Comparison of ENCODE assay signal across 10 cellular contexts in the genomic region with DNA sequence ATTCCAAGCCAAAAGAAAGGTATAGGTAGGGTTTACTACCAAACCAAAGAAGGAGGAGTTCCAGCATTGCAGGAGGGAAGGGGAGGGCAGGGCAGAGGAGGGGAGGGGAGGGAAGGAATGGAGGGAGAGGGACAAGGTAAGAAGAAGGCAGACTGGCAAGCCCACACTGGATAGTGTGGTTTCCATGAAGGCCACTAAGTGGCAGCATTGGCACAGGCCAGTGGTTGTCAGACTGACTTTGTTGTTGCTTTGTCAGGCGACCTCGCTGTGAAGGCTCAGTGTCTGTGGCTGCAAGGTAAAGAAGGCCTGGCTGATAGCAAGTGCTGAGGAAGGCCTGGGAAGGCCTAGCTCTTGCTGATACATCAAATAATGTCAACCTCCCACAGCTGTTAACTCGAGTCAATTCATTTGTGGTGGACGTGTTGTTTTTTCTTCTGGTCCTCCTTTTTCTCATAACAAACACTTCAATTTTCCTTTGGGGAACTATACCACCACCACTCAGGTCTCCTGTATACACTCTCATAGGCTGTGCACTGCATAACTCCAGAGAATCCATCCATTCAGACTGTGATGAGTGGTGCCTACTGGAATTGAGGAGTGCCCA. TPM values are rescaled to one million over a fixed set of nuclear protein-coding genes. Genes with fewer than 3 reads are reported as not detected.
DNase-seq lines count a peak whose midpoint lies in the region; ATAC-seq and TF ChIP-seq lines count a peak whose summit lies in the region.
"Had no signal": no experiment of that assay in that cellular context is flagged by ENCODE, and none has a peak within 500 bp of the region (broad histone marks: within the 10 kb centered on the region; RNA-seq: fewer than 3 reads in every experiment).

No MANE protein-coding gene starts in this region.

- no peak for ATAC-seq in HG03378 (IDR thresholded peaks at IDR 0.05; ENCODE audit: unreplicated experiment)

- no peak overlapping the region for H3K4me3 ChIP-seq in breast epithelium
- H3K4me3 ChIP-seq: BLaER1 had no signal

- peak in 2 of 3 donors; percentile 52 to 63 for TF ChIP-seq CTCF in breast epithelium (IDR thresholded peaks at IDR 0.05)

- H3K27me3 ChIP-seq in breast epithelium, result peaks cover 0 to 10% of the 10 kb centered on the region in 2 donors
- H3K27me3 ChIP-seq: BLaER1 had no signal

- no peaks in the 10 kb centered on the region for H3K36me3 ChIP-seq in breast epithelium
- H3K36me3 ChIP-seq: BLaER1 had no signal

- TF ChIP-seq POLR2A in breast epithelium (IDR thresholded peaks at IDR 0.05), result no peak

- H3K9me3 ChIP-seq in breast epithelium, result peaks cover 0 to 3% of the 10 kb centered on the region in 2 donors
- H3K9me3 ChIP-seq: BLaER1 had no signal

- H3K4me1 ChIP-seq in breast epithelium, result no peaks in the 10 kb centered on the region
- H3K4me1 ChIP-seq: BLaER1 had no signal

- DNase-seq in NCI-H2107 treated with DMSO at 0.1 percent for 48 hours (lab: John Stamatoyannopoulos, UW; ENCODE audit: unreplicated experiment) (peak; percentile 12), NCI-H2107 (lab: John Stamatoyannopoulos, UW) (no peak), NCI-H1417 treated with DMSO at 0.1 percent for 48 hours (lab: John Stamatoyannopoulos, UW) (peak; percentile 5), T-helper 2 cell (peak in 4 of 5 experiments; percentile 10 to 64 (median 18)), breast epithelium (ENCODE audit: low spot score in 2 of 2) (peak in 1 of 2 donors; percentile 35), kidney glomerular epithelial cell (lab: John Stamatoyannopoulos, UW) (peak; percentile 30)
- peak; percentile 7 to 41 (median 16) for DNase-seq in stimulated activated CD4-positive, alpha-beta T cell treated with anti-CD3 and anti-CD28 coated beads, TNF-alpha, amount 100 ng/mL, for 24 hours (ENCODE audit: low read depth in 3 of 3)

- H3K27ac ChIP-seq in breast epithelium, result no peak overlapping the region
- H3K27ac ChIP-seq: BLaER1 had no signal

- intact Hi-C loops in breast epithelium (cut with DNase I; ENCODE audit: low total_unique reads), result no loop called here

RNA-seq across cellular contexts. Expression of a gene that starts 7.7 kb away (rescaled TPM):
- 10 to 100 TPM in 1 of 3 donors, 1 to 10 TPM in 1, under 1 TPM in 1; 0.96 to 18.7 (median 8.2) TPM for total RNA-seq in breast epithelium

RNA-seq across cellular contexts. Expression of a gene that starts 29.4 kb away (rescaled TPM):
- under 1 TPM in 1 of 3 donors, not detected in 2; 0.32 TPM for total RNA-seq in breast epithelium
- total RNA-seq: aorta had no signal
